1 cellular context compared by ENCODE assay signal in the genomic region with DNA sequence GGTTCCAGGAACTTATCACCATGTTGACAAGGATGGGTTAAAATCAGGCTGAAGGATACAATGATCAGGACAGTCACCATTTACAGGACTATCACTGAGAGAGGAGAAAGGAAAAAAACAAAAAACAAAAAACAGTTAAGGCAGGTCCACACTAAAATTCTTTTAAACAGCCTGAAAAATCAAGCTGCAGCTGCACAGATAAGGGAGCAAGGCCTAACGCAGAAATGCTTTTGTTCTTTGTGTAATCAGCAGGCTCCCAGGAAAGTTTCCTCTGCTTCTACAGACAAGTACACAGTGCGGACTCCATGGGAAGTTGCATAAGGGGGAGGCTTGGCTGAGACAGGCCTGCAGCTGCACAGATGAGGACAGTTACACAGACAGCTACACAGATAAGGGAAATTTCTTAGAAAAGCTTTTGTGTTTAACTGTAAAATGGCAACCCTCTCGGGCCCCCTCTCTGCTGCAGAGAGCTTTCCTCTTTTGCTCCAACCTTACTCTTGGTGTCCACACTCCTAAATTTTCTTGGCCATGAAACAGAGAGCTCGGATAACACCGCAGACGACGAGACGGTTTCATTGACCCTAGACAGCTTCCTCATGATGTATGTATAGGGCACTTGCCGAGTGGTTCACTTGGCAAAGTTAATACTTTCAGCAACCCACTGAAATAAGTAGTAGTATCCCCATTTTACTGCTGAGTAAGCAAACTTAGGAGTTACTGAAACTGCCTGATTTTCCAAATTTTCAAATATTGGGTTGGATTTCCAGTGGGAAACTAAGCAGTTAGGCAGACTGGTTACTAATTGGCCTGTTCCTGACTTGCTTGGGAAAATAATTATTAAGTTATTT.
TF ChIP-seq lines count a peak whose summit lies in the region.

No MANE protein-coding gene starts in this region.

TF ChIP-seq in HepG2, 621 proteins besides CTCF, POLR2A, EP300 and RAD21 (continued from another document and continues in another):
- TF ChIP-seq, protein P1, sequence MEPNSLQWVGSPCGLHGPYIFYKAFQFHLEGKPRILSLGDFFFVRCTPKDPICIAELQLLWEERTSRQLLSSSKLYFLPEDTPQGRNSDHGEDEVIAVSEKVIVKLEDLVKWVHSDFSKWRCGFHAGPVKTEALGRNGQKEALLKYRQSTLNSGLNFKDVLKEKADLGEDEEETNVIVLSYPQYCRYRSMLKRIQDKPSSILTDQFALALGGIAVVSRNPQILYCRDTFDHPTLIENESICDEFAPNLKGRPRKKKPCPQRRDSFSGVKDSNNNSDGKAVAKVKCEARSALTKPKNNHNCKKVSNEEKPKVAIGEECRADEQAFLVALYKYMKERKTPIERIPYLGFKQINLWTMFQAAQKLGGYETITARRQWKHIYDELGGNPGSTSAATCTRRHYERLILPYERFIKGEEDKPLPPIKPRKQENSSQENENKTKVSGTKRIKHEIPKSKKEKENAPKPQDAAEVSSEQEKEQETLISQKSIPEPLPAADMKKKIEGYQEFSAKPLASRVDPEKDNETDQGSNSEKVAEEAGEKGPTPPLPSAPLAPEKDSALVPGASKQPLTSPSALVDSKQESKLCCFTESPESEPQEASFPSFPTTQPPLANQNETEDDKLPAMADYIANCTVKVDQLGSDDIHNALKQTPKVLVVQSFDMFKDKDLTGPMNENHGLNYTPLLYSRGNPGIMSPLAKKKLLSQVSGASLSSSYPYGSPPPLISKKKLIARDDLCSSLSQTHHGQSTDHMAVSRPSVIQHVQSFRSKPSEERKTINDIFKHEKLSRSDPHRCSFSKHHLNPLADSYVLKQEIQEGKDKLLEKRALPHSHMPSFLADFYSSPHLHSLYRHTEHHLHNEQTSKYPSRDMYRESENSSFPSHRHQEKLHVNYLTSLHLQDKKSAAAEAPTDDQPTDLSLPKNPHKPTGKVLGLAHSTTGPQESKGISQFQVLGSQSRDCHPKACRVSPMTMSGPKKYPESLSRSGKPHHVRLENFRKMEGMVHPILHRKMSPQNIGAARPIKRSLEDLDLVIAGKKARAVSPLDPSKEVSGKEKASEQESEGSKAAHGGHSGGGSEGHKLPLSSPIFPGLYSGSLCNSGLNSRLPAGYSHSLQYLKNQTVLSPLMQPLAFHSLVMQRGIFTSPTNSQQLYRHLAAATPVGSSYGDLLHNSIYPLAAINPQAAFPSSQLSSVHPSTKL (CRISPR knock-in tag; IDR thresholded peaks at IDR 0.05) = peak; percentile 88
- no peak for TF ChIP-seq ZNF597 (CRISPR knock-in tag; IDR thresholded peaks at IDR 0.05)
- TF ChIP-seq, protein P2, sequence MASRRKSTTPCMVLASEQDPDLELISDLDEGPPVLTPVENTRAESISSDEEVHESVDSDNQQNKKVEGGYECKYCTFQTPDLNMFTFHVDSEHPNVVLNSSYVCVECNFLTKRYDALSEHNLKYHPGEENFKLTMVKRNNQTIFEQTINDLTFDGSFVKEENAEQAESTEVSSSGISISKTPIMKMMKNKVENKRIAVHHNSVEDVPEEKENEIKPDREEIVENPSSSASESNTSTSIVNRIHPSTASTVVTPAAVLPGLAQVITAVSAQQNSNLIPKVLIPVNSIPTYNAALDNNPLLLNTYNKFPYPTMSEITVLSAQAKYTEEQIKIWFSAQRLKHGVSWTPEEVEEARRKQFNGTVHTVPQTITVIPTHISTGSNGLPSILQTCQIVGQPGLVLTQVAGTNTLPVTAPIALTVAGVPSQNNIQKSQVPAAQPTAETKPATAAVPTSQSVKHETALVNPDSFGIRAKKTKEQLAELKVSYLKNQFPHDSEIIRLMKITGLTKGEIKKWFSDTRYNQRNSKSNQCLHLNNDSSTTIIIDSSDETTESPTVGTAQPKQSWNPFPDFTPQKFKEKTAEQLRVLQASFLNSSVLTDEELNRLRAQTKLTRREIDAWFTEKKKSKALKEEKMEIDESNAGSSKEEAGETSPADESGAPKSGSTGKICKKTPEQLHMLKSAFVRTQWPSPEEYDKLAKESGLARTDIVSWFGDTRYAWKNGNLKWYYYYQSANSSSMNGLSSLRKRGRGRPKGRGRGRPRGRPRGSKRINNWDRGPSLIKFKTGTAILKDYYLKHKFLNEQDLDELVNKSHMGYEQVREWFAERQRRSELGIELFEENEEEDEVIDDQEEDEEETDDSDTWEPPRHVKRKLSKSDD (CRISPR knock-in tag; IDR thresholded peaks at IDR 0.05; ENCODE audit: low read depth) = no peak
- no peak for TF ChIP-seq TOPORS (CRISPR knock-in tag; IDR thresholded peaks at IDR 0.05)
- no peak for TF ChIP-seq ZNF10 (CRISPR knock-in tag; IDR thresholded peaks at IDR 0.05; ENCODE audit: borderline replicate concordance, low read depth)
- no peak for TF ChIP-seq MLLT10 (CRISPR knock-in tag; IDR thresholded peaks at IDR 0.05)
- TF ChIP-seq TFE3 (CRISPR knock-in tag; IDR thresholded peaks at IDR 0.05) = 0 out of 2 replicates have a peak, but pooled peaks have one; percentile 19
- TF ChIP-seq MNT (IDR thresholded peaks at IDR 0.05) = no peak
- TF ChIP-seq ZNF501 (CRISPR knock-in tag; IDR thresholded peaks at IDR 0.05) = no peak
- TF ChIP-seq CSRNP2 (CRISPR knock-in tag; conservative IDR thresholded peaks at IDR 0.05; ENCODE audit: low read depth) = no peak
- no peak; the same call in 1 of the 2 replicates for TF ChIP-seq ZSCAN31 (CRISPR knock-in tag; IDR thresholded peaks at IDR 0.05; ENCODE audit: low read depth)
- TF ChIP-seq SIN3A (IDR thresholded peaks at IDR 0.05; ENCODE audit: borderline replicate concordance, low read depth, low read length) = no peak
- peak; percentile 78 for TF ChIP-seq HDAC2 (CRISPR knock-in tag; IDR thresholded peaks at IDR 0.05)
- TF ChIP-seq, protein P3, sequence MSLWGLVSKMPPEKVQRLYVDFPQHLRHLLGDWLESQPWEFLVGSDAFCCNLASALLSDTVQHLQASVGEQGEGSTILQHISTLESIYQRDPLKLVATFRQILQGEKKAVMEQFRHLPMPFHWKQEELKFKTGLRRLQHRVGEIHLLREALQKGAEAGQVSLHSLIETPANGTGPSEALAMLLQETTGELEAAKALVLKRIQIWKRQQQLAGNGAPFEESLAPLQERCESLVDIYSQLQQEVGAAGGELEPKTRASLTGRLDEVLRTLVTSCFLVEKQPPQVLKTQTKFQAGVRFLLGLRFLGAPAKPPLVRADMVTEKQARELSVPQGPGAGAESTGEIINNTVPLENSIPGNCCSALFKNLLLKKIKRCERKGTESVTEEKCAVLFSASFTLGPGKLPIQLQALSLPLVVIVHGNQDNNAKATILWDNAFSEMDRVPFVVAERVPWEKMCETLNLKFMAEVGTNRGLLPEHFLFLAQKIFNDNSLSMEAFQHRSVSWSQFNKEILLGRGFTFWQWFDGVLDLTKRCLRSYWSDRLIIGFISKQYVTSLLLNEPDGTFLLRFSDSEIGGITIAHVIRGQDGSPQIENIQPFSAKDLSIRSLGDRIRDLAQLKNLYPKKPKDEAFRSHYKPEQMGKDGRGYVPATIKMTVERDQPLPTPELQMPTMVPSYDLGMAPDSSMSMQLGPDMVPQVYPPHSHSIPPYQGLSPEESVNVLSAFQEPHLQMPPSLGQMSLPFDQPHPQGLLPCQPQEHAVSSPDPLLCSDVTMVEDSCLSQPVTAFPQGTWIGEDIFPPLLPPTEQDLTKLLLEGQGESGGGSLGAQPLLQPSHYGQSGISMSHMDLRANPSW (CRISPR knock-in tag; IDR thresholded peaks at IDR 0.05; ENCODE audit: borderline replicate concordance) = no peak
- no peak for TF ChIP-seq ZNF784 (CRISPR knock-in tag; IDR thresholded peaks at IDR 0.05; ENCODE audit: borderline replicate concordance)
- TF ChIP-seq RARG (CRISPR knock-in tag; IDR thresholded peaks at IDR 0.05; ENCODE audit: low read depth) = no peak
- no peak for TF ChIP-seq ZNF883 (CRISPR knock-in tag; IDR thresholded peaks at IDR 0.05; ENCODE audit: not compliant biosample characterization)
- TF ChIP-seq, protein P4, sequence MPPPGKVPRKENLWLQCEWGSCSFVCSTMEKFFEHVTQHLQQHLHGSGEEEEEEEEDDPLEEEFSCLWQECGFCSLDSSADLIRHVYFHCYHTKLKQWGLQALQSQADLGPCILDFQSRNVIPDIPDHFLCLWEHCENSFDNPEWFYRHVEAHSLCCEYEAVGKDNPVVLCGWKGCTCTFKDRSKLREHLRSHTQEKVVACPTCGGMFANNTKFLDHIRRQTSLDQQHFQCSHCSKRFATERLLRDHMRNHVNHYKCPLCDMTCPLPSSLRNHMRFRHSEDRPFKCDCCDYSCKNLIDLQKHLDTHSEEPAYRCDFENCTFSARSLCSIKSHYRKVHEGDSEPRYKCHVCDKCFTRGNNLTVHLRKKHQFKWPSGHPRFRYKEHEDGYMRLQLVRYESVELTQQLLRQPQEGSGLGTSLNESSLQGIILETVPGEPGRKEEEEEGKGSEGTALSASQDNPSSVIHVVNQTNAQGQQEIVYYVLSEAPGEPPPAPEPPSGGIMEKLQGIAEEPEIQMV (CRISPR knock-in tag; IDR thresholded peaks at IDR 0.05; ENCODE audit: low read depth) = no peak
- no peak for TF ChIP-seq RORA (CRISPR knock-in tag; IDR thresholded peaks at IDR 0.05)
- TF ChIP-seq YEATS4 (CRISPR knock-in tag; IDR thresholded peaks at IDR 0.05; ENCODE audit: borderline replicate concordance) = peak; percentile 31; the same call in 1 of the 2 replicates
- no peak for TF ChIP-seq CSRNP1 (CRISPR knock-in tag; IDR thresholded peaks at IDR 0.05)
- no peak for TF ChIP-seq TSC22D2 (CRISPR knock-in tag; IDR thresholded peaks at IDR 0.05; ENCODE audit: borderline replicate concordance)
- no peak for TF ChIP-seq SMAD1 (CRISPR knock-in tag; IDR thresholded peaks at IDR 0.05; ENCODE audit: borderline replicate concordance, low read depth)
